Comparison of ENCODE assay signal across 1 cellular context in genomic region chr1:88936760-88937342, GRCh38.
TF ChIP-seq lines count a peak whose summit lies in the region.

No MANE protein-coding gene starts in this region.

TF ChIP-seq in HepG2, 621 proteins besides CTCF, POLR2A, EP300 and RAD21:
- TF ChIP-seq EEA1 (CRISPR knock-in tag; IDR thresholded peaks at IDR 0.05; ENCODE audit: borderline replicate concordance) = no peak
- TF ChIP-seq THAP8 (CRISPR knock-in tag; IDR thresholded peaks at IDR 0.05; ENCODE audit: borderline replicate concordance) = no peak
- TF ChIP-seq ZNF747 (CRISPR knock-in tag; IDR thresholded peaks at IDR 0.05; ENCODE audit: borderline replicate concordance) = no peak
- TF ChIP-seq NFYC (CRISPR knock-in tag; IDR thresholded peaks at IDR 0.05) = no peak
- TF ChIP-seq KDM3A (CRISPR knock-in tag; IDR thresholded peaks at IDR 0.05; ENCODE audit: low read depth) = no peak
- TF ChIP-seq EHMT2 (IDR thresholded peaks at IDR 0.05; ENCODE audit: borderline replicate concordance, low read depth, low read length) = no peak
- no peak for TF ChIP-seq GATAD1 (CRISPR knock-in tag; IDR thresholded peaks at IDR 0.05)
- TF ChIP-seq STAG1 (CRISPR knock-in tag; IDR thresholded peaks at IDR 0.05) = no peak
- no peak for TF ChIP-seq ZBTB44 (CRISPR knock-in tag; IDR thresholded peaks at IDR 0.05)
- no peak for TF ChIP-seq RCOR2 (CRISPR knock-in tag; IDR thresholded peaks at IDR 0.05)
- no peak for TF ChIP-seq CENPBD1 (CRISPR knock-in tag; IDR thresholded peaks at IDR 0.05; ENCODE audit: borderline replicate concordance, low read depth)
- TF ChIP-seq NFIC (IDR thresholded peaks at IDR 0.05; ENCODE audit: low read length) = no peak
- TF ChIP-seq HNRNPUL1 (IDR thresholded peaks at IDR 0.05; ENCODE audit: low read depth, low read length) = no peak
- no peak for TF ChIP-seq ZSCAN20 (CRISPR knock-in tag; IDR thresholded peaks at IDR 0.05; ENCODE audit: borderline replicate concordance)
- TF ChIP-seq HNRNPH1 (optimal IDR thresholded peaks at IDR 0.05; ENCODE audit: low read depth, low read length) = no peak
